ENCODE assay signal across 1 cellular context in genomic region chr20:1212607-1213396, GRCh38.
TF ChIP-seq lines count a peak whose summit lies in the region.

No MANE protein-coding gene starts in this region.

TF ChIP-seq in K562, 482 proteins besides CTCF, POLR2A, EP300 and RAD21 (continued from another document):
- no peak for TF ChIP-seq MLX (CRISPR knock-in tag; conservative IDR thresholded peaks at IDR 0.05)
- TF ChIP-seq SMARCA5 (IDR thresholded peaks at IDR 0.05), result no peak
- TF ChIP-seq ATF6 (CRISPR knock-in tag; IDR thresholded peaks at IDR 0.05), result 0 out of 2 replicates have a peak, but pooled peaks have one; percentile 65
- no peak for TF ChIP-seq HSF4 (CRISPR knock-in tag; IDR thresholded peaks at IDR 0.05; ENCODE audit: borderline replicate concordance)
- no peak for TF ChIP-seq RBFOX2 (IDR thresholded peaks at IDR 0.05; ENCODE audit: low read depth, low read length)
- no peak for TF ChIP-seq PTRF (tag; IDR thresholded peaks at IDR 0.05)
- no peak for TF ChIP-seq RFX1 (IDR thresholded peaks at IDR 0.05)
- TF ChIP-seq ZNF696 (CRISPR knock-in tag; conservative IDR thresholded peaks at IDR 0.05), result no peak
- TF ChIP-seq JUND (IDR thresholded peaks at IDR 0.05; ENCODE audit: borderline replicate concordance, low read depth, low read length), result peak; percentile 43; the same call in 1 of the 2 replicates
- no peak for TF ChIP-seq JUND (tag; IDR thresholded peaks at IDR 0.05; ENCODE audit: borderline replicate concordance, low read depth, low read length)
- no peak for TF ChIP-seq MIER1 (IDR thresholded peaks at IDR 0.05; ENCODE audit: low read depth)
- TF ChIP-seq C11orf30 (IDR thresholded peaks at IDR 0.05; ENCODE audit: low read depth), result no peak
- peak in 1 of 3 experiments; percentile 51 for TF ChIP-seq YY1 (IDR thresholded peaks at IDR 0.05; ENCODE audit: borderline replicate concordance in 1 of 3, control insufficient read depth in 1 of 3, extremely low read depth in 1 of 3, insufficient read depth in 3 of 3, insufficient read length in 1 of 3, insufficient replicate concordance in 2 of 3, low read depth in 1 of 3, low read length in 2 of 3)
- TF ChIP-seq, protein P1, sequence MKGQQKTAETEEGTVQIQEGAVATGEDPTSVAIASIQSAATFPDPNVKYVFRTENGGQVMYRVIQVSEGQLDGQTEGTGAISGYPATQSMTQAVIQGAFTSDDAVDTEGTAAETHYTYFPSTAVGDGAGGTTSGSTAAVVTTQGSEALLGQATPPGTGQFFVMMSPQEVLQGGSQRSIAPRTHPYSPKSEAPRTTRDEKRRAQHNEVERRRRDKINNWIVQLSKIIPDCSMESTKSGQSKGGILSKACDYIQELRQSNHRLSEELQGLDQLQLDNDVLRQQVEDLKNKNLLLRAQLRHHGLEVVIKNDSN (CRISPR knock-in tag; IDR thresholded peaks at IDR 0.05), result no peak
- TF ChIP-seq, protein P2, sequence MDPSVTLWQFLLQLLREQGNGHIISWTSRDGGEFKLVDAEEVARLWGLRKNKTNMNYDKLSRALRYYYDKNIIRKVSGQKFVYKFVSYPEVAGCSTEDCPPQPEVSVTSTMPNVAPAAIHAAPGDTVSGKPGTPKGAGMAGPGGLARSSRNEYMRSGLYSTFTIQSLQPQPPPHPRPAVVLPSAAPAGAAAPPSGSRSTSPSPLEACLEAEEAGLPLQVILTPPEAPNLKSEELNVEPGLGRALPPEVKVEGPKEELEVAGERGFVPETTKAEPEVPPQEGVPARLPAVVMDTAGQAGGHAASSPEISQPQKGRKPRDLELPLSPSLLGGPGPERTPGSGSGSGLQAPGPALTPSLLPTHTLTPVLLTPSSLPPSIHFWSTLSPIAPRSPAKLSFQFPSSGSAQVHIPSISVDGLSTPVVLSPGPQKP (CRISPR knock-in tag; IDR thresholded peaks at IDR 0.05), result no peak
- no peak for TF ChIP-seq SETDB1 (IDR thresholded peaks at IDR 0.05; ENCODE audit: low read length)
- TF ChIP-seq ZBTB17 (CRISPR knock-in tag; IDR thresholded peaks at IDR 0.05), result no peak
- no peak for TF ChIP-seq SAP30 (IDR thresholded peaks at IDR 0.05; ENCODE audit: borderline replicate concordance, insufficient read depth, low read depth, low read length, poor library complexity, severe bottlenecking)
- TF ChIP-seq SOX6 (IDR thresholded peaks at IDR 0.05), result peak; percentile 18; the same call in 1 of the 2 replicates
- no peak for TF ChIP-seq SIRT6 (IDR thresholded peaks at IDR 0.05; ENCODE audit: low read depth, low read length)
- TF ChIP-seq ID3 (CRISPR knock-in tag; IDR thresholded peaks at IDR 0.05), result no peak
- no peak for TF ChIP-seq ID3 (tag; IDR thresholded peaks at IDR 0.05)
- TF ChIP-seq HBP1 (CRISPR knock-in tag; IDR thresholded peaks at IDR 0.05), result no peak
- TF ChIP-seq CREB1 (IDR thresholded peaks at IDR 0.05), result no peak
- TF ChIP-seq CREB1 (CRISPR knock-in tag; IDR thresholded peaks at IDR 0.05), result no peak; the same call in 1 of the 2 replicates
- TF ChIP-seq, protein P3, sequence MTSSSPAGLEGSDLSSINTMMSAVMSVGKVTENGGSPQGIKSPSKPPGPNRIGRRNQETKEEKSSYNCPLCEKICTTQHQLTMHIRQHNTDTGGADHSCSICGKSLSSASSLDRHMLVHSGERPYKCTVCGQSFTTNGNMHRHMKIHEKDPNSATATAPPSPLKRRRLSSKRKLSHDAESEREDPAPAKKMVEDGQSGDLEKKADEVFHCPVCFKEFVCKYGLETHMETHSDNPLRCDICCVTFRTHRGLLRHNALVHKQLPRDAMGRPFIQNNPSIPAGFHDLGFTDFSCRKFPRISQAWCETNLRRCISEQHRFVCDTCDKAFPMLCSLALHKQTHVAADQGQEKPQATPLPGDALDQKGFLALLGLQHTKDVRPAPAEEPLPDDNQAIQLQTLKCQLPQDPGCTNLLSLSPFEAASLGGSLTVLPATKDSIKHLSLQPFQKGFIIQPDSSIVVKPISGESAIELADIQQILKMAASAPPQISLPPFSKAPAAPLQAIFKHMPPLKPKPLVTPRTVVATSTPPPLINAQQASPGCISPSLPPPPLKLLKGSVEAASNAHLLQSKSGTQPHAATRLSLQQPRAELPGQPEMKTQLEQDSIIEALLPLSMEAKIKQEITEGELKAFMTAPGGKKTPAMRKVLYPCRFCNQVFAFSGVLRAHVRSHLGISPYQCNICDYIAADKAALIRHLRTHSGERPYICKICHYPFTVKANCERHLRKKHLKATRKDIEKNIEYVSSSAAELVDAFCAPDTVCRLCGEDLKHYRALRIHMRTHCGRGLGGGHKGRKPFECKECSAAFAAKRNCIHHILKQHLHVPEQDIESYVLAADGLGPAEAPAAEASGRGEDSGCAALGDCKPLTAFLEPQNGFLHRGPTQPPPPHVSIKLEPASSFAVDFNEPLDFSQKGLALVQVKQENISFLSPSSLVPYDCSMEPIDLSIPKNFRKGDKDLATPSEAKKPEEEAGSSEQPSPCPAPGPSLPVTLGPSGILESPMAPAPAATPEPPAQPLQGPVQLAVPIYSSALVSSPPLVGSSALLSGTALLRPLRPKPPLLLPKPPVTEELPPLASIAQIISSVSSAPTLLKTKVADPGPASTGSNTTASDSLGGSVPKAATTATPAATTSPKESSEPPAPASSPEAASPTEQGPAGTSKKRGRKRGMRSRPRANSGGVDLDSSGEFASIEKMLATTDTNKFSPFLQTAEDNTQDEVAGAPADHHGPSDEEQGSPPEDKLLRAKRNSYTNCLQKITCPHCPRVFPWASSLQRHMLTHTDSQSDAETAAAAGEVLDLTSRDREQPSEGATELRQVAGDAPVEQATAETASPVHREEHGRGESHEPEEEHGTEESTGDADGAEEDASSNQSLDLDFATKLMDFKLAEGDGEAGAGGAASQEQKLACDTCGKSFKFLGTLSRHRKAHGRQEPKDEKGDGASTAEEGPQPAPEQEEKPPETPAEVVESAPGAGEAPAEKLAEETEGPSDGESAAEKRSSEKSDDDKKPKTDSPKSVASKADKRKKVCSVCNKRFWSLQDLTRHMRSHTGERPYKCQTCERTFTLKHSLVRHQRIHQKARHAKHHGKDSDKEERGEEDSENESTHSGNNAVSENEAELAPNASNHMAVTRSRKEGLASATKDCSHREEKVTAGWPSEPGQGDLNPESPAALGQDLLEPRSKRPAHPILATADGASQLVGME (CRISPR knock-in tag; IDR thresholded peaks at IDR 0.05), result no peak
